Comparison of ENCODE assay signal across 34 cellular contexts in genomic region chr9:87307810-87308209, GRCh38.
"Had no signal": no experiment of that assay in that cellular context is flagged by ENCODE, and none has a peak within 500 bp of the region (broad histone marks: within the 10 kb centered on the region; RNA-seq: fewer than 3 reads in every experiment).

No MANE protein-coding gene starts in this region.

- H3K27ac ChIP-seq: gastroesophageal sphincter, hepatocyte, neural progenitor cell, right lobe of liver, thyroid gland, vagina, WERI-Rb-1 had no signal

- H3K36me3 ChIP-seq: gastroesophageal sphincter, neural progenitor cell, right lobe of liver, thyroid gland, upper lobe of left lung, vagina, WERI-Rb-1 had no signal

- ATAC-seq: activated CD4-positive, CD25-positive, alpha-beta regulatory T cell treated with anti-CD3 and anti-CD28 coated beads, Interleukin-2, amount 50 U/mL, for 24 hours; effector memory CD8-positive, alpha-beta T cell; gastroesophageal sphincter; left colon; naive thymus-derived CD4-positive, alpha-beta T cell; right lobe of liver; stimulated activated memory B cell treated with anti-CD40 and anti-IgM and Interleukin-4, amounts not matched to agents 10 μg/mL and 1 μg/mL and 100 μg/mL, for 72 hours; stimulated activated naive CD8-positive, alpha-beta T cell treated with anti-CD3 and anti-CD28 coated beads, Interleukin-15, amount 100 ng/mL, for 72 hours; T-helper 17 cell had no signal

- H3K4me3 ChIP-seq: gastroesophageal sphincter, hepatocyte, neural progenitor cell, right lobe of liver, thyroid gland, upper lobe of left lung, vagina had no signal

- H2AFZ ChIP-seq: hepatocyte, neural progenitor cell had no signal

- DNase-seq: activated CD4-positive, alpha-beta memory T cell treated with anti-CD3 and anti-CD28 coated beads for 36 hours; activated CD4-positive, alpha-beta T cell treated with anti-CD3 and anti-CD28 coated beads, Interleukin-2, amount 10 ng/mL, durations not matched to agents 24 days and 14 days; activated CD8-positive, alpha-beta memory T cell treated with anti-CD3 and anti-CD28 coated beads, Interleukin-2, amount 50 U/mL, for 4 hours; activated gamma-delta T cell; activated naive CD4-positive, alpha-beta T cell treated with anti-CD3 and anti-CD28 coated beads, Interleukin-2, amount 10 ng/mL, durations not matched to agents 7 days and 5 days; activated naive CD8-positive, alpha-beta T cell treated with anti-CD3 and anti-CD28 coated beads, Interleukin-2, amount 10 ng/mL, durations not matched to agents 7 days and 5 days; activated T-cell treated with anti-CD3 and anti-CD28 coated beads, Interleukin-2, amount 50 U/mL, for 1 hour; amniotic stem cell; caudate nucleus; cortex of kidney; effector memory CD8-positive, alpha-beta T cell; erythroblast; kidney; left colon; midbrain; naive thymus-derived CD4-positive, alpha-beta T cell; occipital lobe; posterior cingulate gyrus; right lobe of liver; small intestine; stimulated activated CD4-positive, alpha-beta T cell treated with anti-CD3 and anti-CD28 coated beads, Interleukin-4, amount 100 ng/mL, for 24 hours; stimulated activated CD8-positive, alpha-beta memory T cell treated with anti-CD3 and anti-CD28 coated beads, Interleukin-4, amount 100 ng/mL, for 48 hours; stimulated activated naive CD8-positive, alpha-beta T cell treated with anti-CD3 and anti-CD28 coated beads, Interleukin-15, amount 100 ng/mL, for 72 hours; T-helper 17 cell; T1000; thyroid gland; upper lobe of left lung; WERI-Rb-1 had no signal

- H3K4me1 ChIP-seq: gastroesophageal sphincter, neural progenitor cell, right lobe of liver, thyroid gland, upper lobe of left lung, vagina had no signal

- H3K9ac ChIP-seq: neural progenitor cell had no signal

- H3K27me3 ChIP-seq: gastroesophageal sphincter, hepatocyte, neural progenitor cell, right lobe of liver, thyroid gland, upper lobe of left lung, vagina had no signal

- H3K9me3 ChIP-seq: gastroesophageal sphincter, right lobe of liver, thyroid gland, upper lobe of left lung, vagina had no signal

- H3K4me2 ChIP-seq: hepatocyte, neural progenitor cell had no signal
